Comparison of ENCODE assay signal across 38 cellular contexts in the genomic region with DNA sequence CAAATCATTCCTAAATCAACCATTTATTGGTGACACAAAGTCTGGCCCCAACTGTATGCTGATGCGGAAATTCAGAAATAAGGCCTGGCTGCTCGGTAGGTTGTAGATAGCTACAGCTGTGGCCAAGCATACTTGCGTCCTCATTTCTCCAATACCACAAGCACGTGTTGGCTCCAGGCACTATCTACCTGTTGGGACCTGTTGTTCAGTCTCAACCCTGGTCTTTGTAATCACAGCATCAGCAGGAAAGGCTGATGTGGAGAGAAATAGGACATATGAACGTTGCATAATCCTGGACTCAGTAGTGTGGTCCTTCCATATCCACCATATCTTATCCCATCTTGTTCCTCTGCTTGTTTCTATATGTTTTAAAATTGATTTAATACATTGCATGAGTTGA.
"Had no signal": no experiment of that assay in that cellular context is flagged by ENCODE, and none has a peak within 500 bp of the region (broad histone marks: within the 10 kb centered on the region; RNA-seq: fewer than 3 reads in every experiment).

No MANE protein-coding gene starts in this region.

- H3K27ac ChIP-seq: ascending aorta, cardiac muscle cell, VCaP had no signal

- DNase-seq: activated CD4-positive, alpha-beta memory T cell treated with anti-CD3 and anti-CD28 coated beads, Interleukin-2, amount 10 ng/mL, durations not matched to agents 7 days and 5 days; activated CD4-positive, alpha-beta T cell treated with anti-CD3 and anti-CD28 coated beads for 1 hour; activated CD4-positive, alpha-beta T cell treated with anti-CD3 and anti-CD28 coated beads for 36 hours; activated CD4-positive, alpha-beta T cell treated with anti-CD3 and anti-CD28 coated beads for 48 hours; activated CD4-positive, alpha-beta T cell treated with anti-CD3 and anti-CD28 coated beads, Interleukin-2, amount 10 ng/mL, durations not matched to agents 7 days and 5 days; activated CD4-positive, alpha-beta T cell treated with anti-CD3 and anti-CD28 coated beads, Interleukin-2, amount 50 U/mL, for 48 hours; activated CD4-positive, CD25-positive, alpha-beta regulatory T cell; activated CD8-positive, alpha-beta memory T cell treated with anti-CD3 and anti-CD28 coated beads for 24 hours; activated CD8-positive, alpha-beta memory T cell treated with anti-CD3 and anti-CD28 coated beads, Interleukin-2, amount 10 ng/mL, durations not matched to agents 7 days and 5 days; activated CD8-positive, alpha-beta memory T cell treated with anti-CD3 and anti-CD28 coated beads, Interleukin-2, amount 50 U/mL, for 48 hours; activated CD8-positive, alpha-beta T cell treated with anti-CD3 and anti-CD28 coated beads, Interleukin-2, amount 10 ng/mL, durations not matched to agents 7 days and 5 days; activated effector memory CD4-positive, alpha-beta T cell treated with anti-CD3 and anti-CD28 coated beads, Interleukin-2, amount 50 U/mL, for 16 hours; activated gamma-delta T cell treated with Interleukin-2 at 50 U/mL for 16 hours; activated naive CD4-positive, alpha-beta T cell; activated naive CD4-positive, alpha-beta T cell treated with anti-CD3 and anti-CD28 coated beads for 36 hours; activated naive CD4-positive, alpha-beta T cell treated with anti-CD3 and anti-CD28 coated beads, Interleukin-2, amount 50 U/mL, for 16 hours; activated naive CD8-positive, alpha-beta T cell treated with anti-CD3 and anti-CD28 coated beads, Interleukin-2, amount 10 ng/mL, durations not matched to agents 7 days and 5 days; activated naive CD8-positive, alpha-beta T cell treated with anti-CD3 and anti-CD28 coated beads, Interleukin-2, amount 50 U/mL, for 24 hours; activated T-cell treated with anti-CD3 and anti-CD28 coated beads, Interleukin-2, amount 50 U/mL, for 24 hours; activated T-cell treated with anti-CD3 and anti-CD28 coated beads, Interleukin-2, amount 50 U/mL, for 48 hours; amygdala; anterior cingulate cortex; caudate nucleus; cerebellar nuclear complex; SW 1271; T-helper 1 cell; T-helper 2 cell; T-helper 9 cell had no signal

- H3K27ac Mint-ChIP-seq: activated CD4-positive, alpha-beta memory T cell treated with anti-CD3 and anti-CD28 coated beads, Interleukin-2, amount 10 ng/mL, durations not matched to agents 7 days and 5 days; activated CD4-positive, alpha-beta T cell treated with anti-CD3 and anti-CD28 coated beads for 36 hours; activated CD4-positive, alpha-beta T cell treated with anti-CD3 and anti-CD28 coated beads, Interleukin-2, amount 10 ng/mL, durations not matched to agents 7 days and 5 days; activated CD8-positive, alpha-beta memory T cell treated with anti-CD3 and anti-CD28 coated beads, Interleukin-2, amount 10 ng/mL, durations not matched to agents 7 days and 5 days; activated CD8-positive, alpha-beta T cell treated with anti-CD3 and anti-CD28 coated beads, Interleukin-2, amount 10 ng/mL, durations not matched to agents 7 days and 5 days; activated naive CD4-positive, alpha-beta T cell treated with anti-CD3 and anti-CD28 coated beads for 36 hours; activated naive CD4-positive, alpha-beta T cell treated with anti-CD3 and anti-CD28 coated beads, Interleukin-2, amount 50 U/mL, for 72 hours; activated naive CD8-positive, alpha-beta T cell treated with anti-CD3 and anti-CD28 coated beads, Interleukin-2, amount 10 ng/mL, durations not matched to agents 7 days and 5 days; activated naive CD8-positive, alpha-beta T cell treated with anti-CD3 and anti-CD28 coated beads, Interleukin-2, amount 50 U/mL, for 24 hours; activated T-cell treated with anti-CD3 and anti-CD28 coated beads, Interleukin-2, amount 50 U/mL, for 24 hours; brain; T-helper 1 cell treated with Interleukin-12 subunit alpha and Interleukin-12 subunit beta and Interleukin-4 antibody, amounts not matched to agents 30 μg/mL and 1 μg/mL, for 36 hours; T-helper 2 cell treated with Interferon-gamma antibody and Interleukin-4, amounts not matched to agents 5 μg/mL and 100 μg/mL, for 36 hours; WTC11 had no signal

- H3K4me1 ChIP-seq: ascending aorta had no signal

- H3K36me3 Mint-ChIP-seq: activated CD8-positive, alpha-beta memory T cell treated with anti-CD3 and anti-CD28 coated beads, Interleukin-2, amount 10 ng/mL, durations not matched to agents 7 days and 5 days; activated naive CD4-positive, alpha-beta T cell treated with anti-CD3 and anti-CD28 coated beads, Interleukin-2, amount 50 U/mL, for 72 hours; activated naive CD8-positive, alpha-beta T cell treated with anti-CD3 and anti-CD28 coated beads, Interleukin-2, amount 10 ng/mL, durations not matched to agents 7 days and 5 days; brain; WTC11 had no signal

- H3K4me3 Mint-ChIP-seq: activated CD4-positive, alpha-beta memory T cell treated with anti-CD3 and anti-CD28 coated beads, Interleukin-2, amount 10 ng/mL, durations not matched to agents 7 days and 5 days; activated CD4-positive, alpha-beta T cell treated with anti-CD3 and anti-CD28 coated beads for 36 hours; activated CD4-positive, alpha-beta T cell treated with anti-CD3 and anti-CD28 coated beads, Interleukin-2, amount 10 ng/mL, durations not matched to agents 7 days and 5 days; activated CD8-positive, alpha-beta memory T cell treated with anti-CD3 and anti-CD28 coated beads, Interleukin-2, amount 10 ng/mL, durations not matched to agents 7 days and 5 days; activated CD8-positive, alpha-beta T cell treated with anti-CD3 and anti-CD28 coated beads, Interleukin-2, amount 10 ng/mL, durations not matched to agents 7 days and 5 days; activated naive CD4-positive, alpha-beta T cell treated with anti-CD3 and anti-CD28 coated beads for 36 hours; activated naive CD8-positive, alpha-beta T cell treated with anti-CD3 and anti-CD28 coated beads, Interleukin-2, amount 10 ng/mL, durations not matched to agents 7 days and 5 days; activated naive CD8-positive, alpha-beta T cell treated with anti-CD3 and anti-CD28 coated beads, Interleukin-2, amount 50 U/mL, for 24 hours; activated T-cell treated with anti-CD3 and anti-CD28 coated beads, Interleukin-2, amount 50 U/mL, for 24 hours; brain; central memory CD8-positive, alpha-beta T cell; T-helper 1 cell treated with Interleukin-12 subunit alpha and Interleukin-12 subunit beta and Interleukin-4 antibody, amounts not matched to agents 30 μg/mL and 1 μg/mL, for 36 hours; T-helper 2 cell treated with Interferon-gamma antibody and Interleukin-4, amounts not matched to agents 5 μg/mL and 100 μg/mL, for 36 hours; WTC11 had no signal

- H3K9me3 ChIP-seq: ascending aorta had no signal

- H3K36me3 ChIP-seq: ascending aorta, cardiac muscle cell had no signal

- H3K4me1 Mint-ChIP-seq: activated CD4-positive, alpha-beta memory T cell treated with anti-CD3 and anti-CD28 coated beads, Interleukin-2, amount 10 ng/mL, durations not matched to agents 7 days and 5 days; activated CD4-positive, alpha-beta T cell treated with anti-CD3 and anti-CD28 coated beads for 36 hours; activated CD4-positive, alpha-beta T cell treated with anti-CD3 and anti-CD28 coated beads, Interleukin-2, amount 10 ng/mL, durations not matched to agents 7 days and 5 days; activated CD8-positive, alpha-beta memory T cell treated with anti-CD3 and anti-CD28 coated beads, Interleukin-2, amount 10 ng/mL, durations not matched to agents 7 days and 5 days; activated naive CD8-positive, alpha-beta T cell treated with anti-CD3 and anti-CD28 coated beads, Interleukin-2, amount 10 ng/mL, durations not matched to agents 7 days and 5 days; activated naive CD8-positive, alpha-beta T cell treated with anti-CD3 and anti-CD28 coated beads, Interleukin-2, amount 50 U/mL, for 24 hours; brain; central memory CD8-positive, alpha-beta T cell had no signal

- H3K27me3 ChIP-seq: ascending aorta, cardiac muscle cell had no signal

- ATAC-seq: activated CD4-positive, alpha-beta T cell treated with anti-CD3 and anti-CD28 coated beads for 36 hours; activated CD4-positive, CD25-positive, alpha-beta regulatory T cell treated with anti-CD3 and anti-CD28 coated beads, Interleukin-2, amount 50 U/mL, for 24 hours; activated CD8-positive, alpha-beta memory T cell treated with anti-CD3 and anti-CD28 coated beads, Interleukin-2, amount 10 ng/mL, durations not matched to agents 7 days and 5 days; activated CD8-positive, alpha-beta T cell treated with anti-CD3 and anti-CD28 coated beads, Interleukin-2, amount 10 ng/mL, durations not matched to agents 7 days and 5 days; activated naive CD4-positive, alpha-beta T cell treated with anti-CD3 and anti-CD28 coated beads, Interleukin-2, amount 50 U/mL, for 72 hours; activated naive CD8-positive, alpha-beta T cell treated with anti-CD3 and anti-CD28 coated beads, Interleukin-2, amount 50 U/mL, for 24 hours; WTC11 had no signal

- H3K9me3 Mint-ChIP-seq: activated CD4-positive, alpha-beta memory T cell treated with anti-CD3 and anti-CD28 coated beads, Interleukin-2, amount 10 ng/mL, durations not matched to agents 7 days and 5 days; activated CD4-positive, alpha-beta T cell treated with anti-CD3 and anti-CD28 coated beads, Interleukin-2, amount 10 ng/mL, durations not matched to agents 7 days and 5 days; activated naive CD4-positive, alpha-beta T cell treated with anti-CD3 and anti-CD28 coated beads for 36 hours; activated naive CD8-positive, alpha-beta T cell treated with anti-CD3 and anti-CD28 coated beads, Interleukin-2, amount 10 ng/mL, durations not matched to agents 7 days and 5 days; activated naive CD8-positive, alpha-beta T cell treated with anti-CD3 and anti-CD28 coated beads, Interleukin-2, amount 50 U/mL, for 24 hours; activated T-cell treated with anti-CD3 and anti-CD28 coated beads, Interleukin-2, amount 50 U/mL, for 24 hours; central memory CD8-positive, alpha-beta T cell; T-helper 1 cell treated with Interleukin-12 subunit alpha and Interleukin-12 subunit beta and Interleukin-4 antibody, amounts not matched to agents 30 μg/mL and 1 μg/mL, for 36 hours; T-helper 2 cell treated with Interferon-gamma antibody and Interleukin-4, amounts not matched to agents 5 μg/mL and 100 μg/mL, for 36 hours had no signal

- H3K4me3 ChIP-seq: ascending aorta, cardiac muscle cell had no signal

- H3K27me3 Mint-ChIP-seq: activated CD4-positive, alpha-beta memory T cell treated with anti-CD3 and anti-CD28 coated beads, Interleukin-2, amount 10 ng/mL, durations not matched to agents 7 days and 5 days; activated CD4-positive, alpha-beta T cell treated with anti-CD3 and anti-CD28 coated beads, Interleukin-2, amount 10 ng/mL, durations not matched to agents 7 days and 5 days; activated CD8-positive, alpha-beta memory T cell treated with anti-CD3 and anti-CD28 coated beads, Interleukin-2, amount 10 ng/mL, durations not matched to agents 7 days and 5 days; activated naive CD8-positive, alpha-beta T cell treated with anti-CD3 and anti-CD28 coated beads, Interleukin-2, amount 10 ng/mL, durations not matched to agents 7 days and 5 days; activated naive CD8-positive, alpha-beta T cell treated with anti-CD3 and anti-CD28 coated beads, Interleukin-2, amount 50 U/mL, for 24 hours; activated T-cell treated with anti-CD3 and anti-CD28 coated beads, Interleukin-2, amount 50 U/mL, for 24 hours; brain; central memory CD8-positive, alpha-beta T cell had no signal
